In genomic region chr6:119138906-119139541, GRCh38 we compare ENCODE assay signal across 12 cellular contexts.
DNase-seq lines count a peak whose midpoint lies in the region; ATAC-seq and TF ChIP-seq lines count a peak whose summit lies in the region.
"Had no signal": no experiment of that assay in that cellular context is flagged by ENCODE, and none has a peak within 500 bp of the region (broad histone marks: within the 10 kb centered on the region; RNA-seq: fewer than 3 reads in every experiment).

No MANE protein-coding gene starts in this region.

- DNase-seq in IMR-90 = no peak
- DNase-seq in lung (ENCODE audit: low spot score) = no peak
- DNase-seq in putamen (ENCODE audit: low spot score) = no peak
- no peak for DNase-seq in naive thymus-derived CD4-positive, alpha-beta T cell
- no peak for DNase-seq in naive thymus-derived CD8-positive, alpha-beta T cell
- no peak for DNase-seq in activated gamma-delta T cell (lab: John Stamatoyannopoulos, UW)
- DNase-seq: activated CD4-positive, CD25-positive, alpha-beta regulatory T cell treated with anti-CD3 and anti-CD28 coated beads, Interleukin-2, amount 50 U/mL, for 72 hours; NCI-H526 treated with DMSO at 0.1 percent for 48 hours; stomach had no signal

- dilution Hi-C loops in IMR-90 (cut with HindIII; ENCODE audit: low sequenced_read_pairs, unreplicated experiment) = no loop called here

- no peak overlapping the region for H2AFZ ChIP-seq in IMR-90 (replicated peaks; ENCODE audit: low read length, poor library complexity)

- H3K4me3 ChIP-seq in IMR-90 (ENCODE audit: insufficient read depth, low read depth, low read length) = no peak overlapping the region
- H3K4me3 ChIP-seq in lung = no peak overlapping the region
- no peak overlapping the region for H3K4me3 ChIP-seq in naive thymus-derived CD4-positive, alpha-beta T cell (ENCODE audit: low read length)
- H3K4me3 ChIP-seq: right atrium auricular region, stomach had no signal

- no peak overlapping the region for H3K14ac ChIP-seq in IMR-90 (replicated peaks; ENCODE audit: low read depth, low read length)

- no peaks in the 10 kb centered on the region for H3K36me3 Mint-ChIP-seq in naive thymus-derived CD4-positive, alpha-beta T cell
- H3K36me3 Mint-ChIP-seq in naive thymus-derived CD8-positive, alpha-beta T cell = no peaks in the 10 kb centered on the region

- no peaks in the 10 kb centered on the region for H3K9me3 ChIP-seq in IMR-90 (ENCODE audit: control insufficient read depth, insufficient read depth, low read length)
- H3K9me3 ChIP-seq in lung (ENCODE audit: control insufficient read depth in 2 of 2, insufficient read depth in 1 of 2, low read length in 1 of 2) = no peaks in the 10 kb centered on the region
- no peaks in the 10 kb centered on the region for H3K9me3 ChIP-seq in naive thymus-derived CD4-positive, alpha-beta T cell (ENCODE audit: control insufficient read depth in 2 of 3, low read length in 3 of 3)
- H3K9me3 ChIP-seq: right atrium auricular region, stomach had no signal

- H3K4me3 Mint-ChIP-seq in naive thymus-derived CD4-positive, alpha-beta T cell = peak overlapping the region in 1 of 10 donors; percentile 29
- H3K4me3 Mint-ChIP-seq in naive thymus-derived CD8-positive, alpha-beta T cell = no peak overlapping the region

- no peak overlapping the region for H2BK15ac ChIP-seq in IMR-90 (ENCODE audit: low read depth, low read length)

- no peak overlapping the region for H2AK9ac ChIP-seq in IMR-90 (replicated peaks; ENCODE audit: low read depth, low read length, poor library complexity)

- H2BK5ac ChIP-seq in IMR-90 (ENCODE audit: low read depth, low read length, poor library complexity, severe bottlenecking) = no peak overlapping the region

- POLR2A ChIA-PET in IMR-90 (lab: Charles Lee; ENCODE audit: unreplicated experiment) = no interaction called here
- POLR2A ChIA-PET in naive thymus-derived CD4-positive, alpha-beta T cell (lab: Charles Lee) = no interaction called here
- POLR2A ChIA-PET in naive thymus-derived CD8-positive, alpha-beta T cell (lab: Charles Lee) = no interaction called here

- no peaks in the 10 kb centered on the region for H3K79me1 ChIP-seq in IMR-90 (ENCODE audit: low read depth in 1 of 2, low read length in 2 of 2)

- no peak for TF ChIP-seq POLR2A in IMR-90 (IDR thresholded peaks at IDR 0.05; ENCODE audit: low read depth, low read length)

- TF ChIP-seq CTCF in IMR-90 (conservative IDR thresholded peaks at IDR 0.05; ENCODE audit: low read depth, low read length) (no peak), lung (IDR thresholded peaks at IDR 0.05; ENCODE audit: control extremely low read depth, extremely low read depth) (no peak)

- no peak overlapping the region for H3K23ac ChIP-seq in IMR-90 (ENCODE audit: low read depth, low read length)

- no peak overlapping the region for H4K5ac ChIP-seq in IMR-90 (ENCODE audit: low read depth, low read length)

- no peaks in the 10 kb centered on the region for H3K9me3 Mint-ChIP-seq in naive thymus-derived CD4-positive, alpha-beta T cell
- no peaks in the 10 kb centered on the region for H3K9me3 Mint-ChIP-seq in naive thymus-derived CD8-positive, alpha-beta T cell

- in situ Hi-C loops in IMR-90 (cut with MboI; ENCODE audit: low sequenced_read_pairs) = no loop called here

- H3K4me1 Mint-ChIP-seq in naive thymus-derived CD4-positive, alpha-beta T cell = peaks cover 0 to 26% (median 0%) of the 10 kb centered on the region in 7 donors
- peaks cover 0 to 6% (median 0%) of the 10 kb centered on the region in 4 donors for H3K4me1 Mint-ChIP-seq in naive thymus-derived CD8-positive, alpha-beta T cell

- H3K27ac Mint-ChIP-seq in naive thymus-derived CD4-positive, alpha-beta T cell = peak overlapping the region in 1 of 9 donors; percentile 53
- no peak overlapping the region for H3K27ac Mint-ChIP-seq in naive thymus-derived CD8-positive, alpha-beta T cell

- H4K91ac ChIP-seq in IMR-90 (ENCODE audit: insufficient read depth, low read depth, low read length) = no peak overlapping the region

- TF ChIP-seq RAD21 in IMR-90 (IDR thresholded peaks at IDR 0.05; ENCODE audit: low read length) = no peak

- H3K27me3 ChIP-seq in IMR-90 (ENCODE audit: control insufficient read depth, insufficient read depth, low read length) = no peaks in the 10 kb centered on the region
- no peaks in the 10 kb centered on the region for H3K27me3 ChIP-seq in lung (ENCODE audit: control insufficient read depth, insufficient read depth)
- H3K27me3 ChIP-seq in naive thymus-derived CD4-positive, alpha-beta T cell (ENCODE audit: control insufficient read depth in 2 of 2, insufficient read depth in 2 of 2, low read length in 2 of 2) = no peaks in the 10 kb centered on the region
- H3K27me3 ChIP-seq: right atrium auricular region, stomach had no signal

- peak; percentile 95 for ATAC-seq in GM18511 (IDR thresholded peaks at IDR 0.05; ENCODE audit: unreplicated experiment)
- ATAC-seq in GM21825 (IDR thresholded peaks at IDR 0.05; ENCODE audit: unreplicated experiment) = peak; percentile 89
- no peak for ATAC-seq in IMR-90 (ENCODE audit: low read depth)
- ATAC-seq in lung (ENCODE audit: insufficient read depth, low FRiP score) = peak; percentile 59
- ATAC-seq in naive thymus-derived CD4-positive, alpha-beta T cell = no peak
- ATAC-seq in naive thymus-derived CD8-positive, alpha-beta T cell = no peak

- H3K9me1 ChIP-seq in IMR-90 (ENCODE audit: insufficient read depth, low read length) = 0 out of 2 replicates have a peak, but pooled peaks cover 4% of the 10 kb centered on the region

- no peak overlapping the region for H2BK120ac ChIP-seq in IMR-90 (ENCODE audit: low read depth, low read length)

- no peak overlapping the region; the same call in 1 of the 2 replicates for H3K56ac ChIP-seq in IMR-90 (ENCODE audit: extremely low read depth, insufficient read depth, low read length)

- CTCF ChIA-PET in IMR-90 (lab: Yijun Ruan, JAX) = interaction anchor here (1.3 to 1.7 kb wide), 2 partner anchors 9 to 10 kb away, joined by 3 to 4 read pairs; no protein-coding TSS in a partner anchor
- CTCF ChIA-PET in naive thymus-derived CD4-positive, alpha-beta T cell (lab: Charles Lee) = no interaction called here

- H3K27ac ChIP-seq in IMR-90 (ENCODE audit: insufficient read depth, low read length) = no peak overlapping the region
- H3K27ac ChIP-seq in lung (ENCODE audit: low read depth in 1 of 2, low read length in 1 of 2) = no peak overlapping the region
- H3K27ac ChIP-seq in naive thymus-derived CD4-positive, alpha-beta T cell (ENCODE audit: low read depth, low read length) = no peak overlapping the region
- H3K27ac ChIP-seq: right atrium auricular region, stomach had no signal

- H3K4me1 ChIP-seq in IMR-90 (ENCODE audit: control insufficient read depth, insufficient read depth, low read length) (peaks cover 2% of the 10 kb centered on the region; the same call in 1 of the 2 replicates), lung (ENCODE audit: control insufficient read depth in 2 of 2, insufficient read depth in 2 of 2, low read length in 2 of 2) (peaks cover 0 to 4% of the 10 kb centered on the region in 2 donors)
- H3K4me1 ChIP-seq in naive thymus-derived CD4-positive, alpha-beta T cell (ENCODE audit: control insufficient read depth in 2 of 2, insufficient read depth in 2 of 2, low read length in 2 of 2) = no peaks in the 10 kb centered on the region
- H3K4me1 ChIP-seq: right atrium auricular region had no signal

- no peak overlapping the region for H3K4ac ChIP-seq in IMR-90 (ENCODE audit: low read depth, low read length)

- no peaks in the 10 kb centered on the region for H4K20me1 ChIP-seq in IMR-90 (ENCODE audit: insufficient read depth, low read length)

- no peak overlapping the region for H2AK5ac ChIP-seq in IMR-90 (ENCODE audit: low read depth, low read length)

- no peak overlapping the region for H4K8ac ChIP-seq in IMR-90 (ENCODE audit: low read depth in 2 of 2, low read length in 2 of 2)

- intact Hi-C loops in IMR-90 (cut with micrococcal nuclease) = no loop called here
- intact Hi-C loops in naive thymus-derived CD4-positive, alpha-beta T cell (cut with micrococcal nuclease) = no loop called here

- H3K18ac ChIP-seq in IMR-90 (ENCODE audit: low read depth, low read length) = no peak overlapping the region

- no TSS peak for BruUV-seq in IMR-90 (replicated peaks; lab: Mats Ljungman, UMichigan)

- H2BK20ac ChIP-seq in IMR-90 (ENCODE audit: low read depth, low read length) = peak overlapping the region; percentile 52; the same call in 1 of the 2 replicates

- 100% methylated on average over 1 of the region's 7 CpGs; no CpG with 5 or more reads in 1 of the 2 experiments for WGBS in IMR-90 (ENCODE audit: extremely low coverage in 2 of 2, insufficient read length in 1 of 2), 2 experiments
- WGBS in lung, 2 donors = 64 to 69% methylated on average over 7 of the region's 7 CpGs

- H3K4me2 ChIP-seq in IMR-90 (ENCODE audit: low read depth, low read length) = no peak overlapping the region

- H3K9ac ChIP-seq in IMR-90 (ENCODE audit: low read depth, low read length) = no peak overlapping the region

- H3K27me3 Mint-ChIP-seq in naive thymus-derived CD4-positive, alpha-beta T cell = peaks cover 0 to 3% (median 0%) of the 10 kb centered on the region in 5 donors
- H3K27me3 Mint-ChIP-seq in naive thymus-derived CD8-positive, alpha-beta T cell = peaks cover 0 to under 1% (median 0%) of the 10 kb centered on the region in 5 donors

- no peaks in the 10 kb centered on the region for H3K36me3 ChIP-seq in IMR-90 (ENCODE audit: control insufficient read depth, insufficient read depth, low read length)
- H3K36me3 ChIP-seq in lung (ENCODE audit: control insufficient read depth in 2 of 2, insufficient read depth in 2 of 2, low read length in 2 of 2) = no peaks in the 10 kb centered on the region
- no peaks in the 10 kb centered on the region for H3K36me3 ChIP-seq in naive thymus-derived CD4-positive, alpha-beta T cell (ENCODE audit: control insufficient read depth in 2 of 3, insufficient read depth in 3 of 3, low read length in 3 of 3)
- H3K36me3 ChIP-seq: right atrium auricular region, stomach had no signal

TF ChIP-seq in IMR-90, 13 proteins besides CTCF, POLR2A, EP300 and RAD21 (continues in another document):
- TF ChIP-seq BHLHE40 (IDR thresholded peaks at IDR 0.05; ENCODE audit: low read depth, low read length) = no peak
- no peak for TF ChIP-seq FOS (IDR thresholded peaks at IDR 0.05; ENCODE audit: low read depth, low read length)
- TF ChIP-seq MAZ (IDR thresholded peaks at IDR 0.05; ENCODE audit: borderline replicate concordance, low read depth, low read length) = no peak
- no peak for TF ChIP-seq MAFK (IDR thresholded peaks at IDR 0.05; ENCODE audit: low read depth, low read length)
- TF ChIP-seq RCOR1 (IDR thresholded peaks at IDR 0.05; ENCODE audit: insufficient replicate concordance, low read length) = no peak
- TF ChIP-seq SMC3 (IDR thresholded peaks at IDR 0.05; ENCODE audit: low read depth, low read length) = no peak
- no peak for TF ChIP-seq RFX5 (IDR thresholded peaks at IDR 0.05; ENCODE audit: low read depth, low read length)

Comparison
In these comparisons a context has a peak if more than half of its experiments do, and no peak if none do; other contexts are left out.
1. ATAC-seq: peak in GM18511 (single experiment), GM21825 (single experiment) and lung (single experiment); none in IMR-90 (single experiment), naive thymus-derived CD4-positive, alpha-beta T cell (single experiment) and naive thymus-derived CD8-positive, alpha-beta T cell (0 of 2).